ENCODE assay signal across 8 cellular contexts in genomic region chr2:26344581-26345283, GRCh38.
DNase-seq lines count a peak whose midpoint lies in the region; ATAC-seq lines count a peak whose summit lies in the region.

No MANE protein-coding gene starts in this region.

- H3K9me3 Mint-ChIP-seq in activated naive CD4-positive, alpha-beta T cell treated with anti-CD3 and anti-CD28 coated beads, Interleukin-2, amount 10 ng/mL, durations not matched to agents 7 days and 5 days, result no peaks in the 10 kb centered on the region

- CTCF ChIA-PET in activated naive CD4-positive, alpha-beta T cell treated with anti-CD3 and anti-CD28 coated beads, Interleukin-2, amount 10 ng/mL, durations not matched to agents 7 days and 5 days (lab: Charles Lee), result interaction anchor here (0.5 to 1.1 kb wide), 2 partner anchors 14 to 124 kb away, joined by 3 read pairs; no protein-coding TSS in a partner anchor

- H3K4me1 ChIP-seq in iPS-20b (ENCODE audit: insufficient read depth, low read length), result peaks cover 12% of the 10 kb centered on the region; the same call in 1 of the 2 replicates

- no peaks in the 10 kb centered on the region for H3K36me3 ChIP-seq in iPS-20b (ENCODE audit: insufficient read depth, low read depth, low read length)

- H3K27ac ChIP-seq in iPS-20b (ENCODE audit: low read length), result peak overlapping the region; percentile 99

- H3K4me3 ChIP-seq in iPS-20b (ENCODE audit: low read length), result peak overlapping the region; percentile 94

- H3K9ac ChIP-seq in iPS-20b (ENCODE audit: low read depth, low read length), result peak overlapping the region; percentile 97

- peak overlapping the region; percentile 97 for H3K4me3 Mint-ChIP-seq in activated naive CD4-positive, alpha-beta T cell treated with anti-CD3 and anti-CD28 coated beads, Interleukin-2, amount 10 ng/mL, durations not matched to agents 7 days and 5 days

- H3K27ac Mint-ChIP-seq in activated naive CD4-positive, alpha-beta T cell treated with anti-CD3 and anti-CD28 coated beads, Interleukin-2, amount 10 ng/mL, durations not matched to agents 7 days and 5 days, result peak overlapping the region; percentile 99

- no peaks in the 10 kb centered on the region for H3K9me3 ChIP-seq in iPS-20b (ENCODE audit: insufficient read depth, low read depth, low read length)

- H3K27me3 Mint-ChIP-seq in activated naive CD4-positive, alpha-beta T cell treated with anti-CD3 and anti-CD28 coated beads, Interleukin-2, amount 10 ng/mL, durations not matched to agents 7 days and 5 days, result no peaks in the 10 kb centered on the region

- no peaks in the 10 kb centered on the region for H3K27me3 ChIP-seq in iPS-20b (ENCODE audit: insufficient read depth, low read length)

- DNase-seq in ACHN, result peak; percentile 75
- peak in 45 of 76 experiments; percentile 5 to 68 (median 28) for DNase-seq in HUDEP-2 (lab: John Stamatoyannopoulos, UW; ENCODE audit: unreplicated experiment in 76 of 76)
- no peak for DNase-seq in activated naive CD4-positive, alpha-beta T cell treated with anti-CD3 and anti-CD28 coated beads, Interleukin-2, amount 10 ng/mL, durations not matched to agents 7 days and 5 days
- DNase-seq in stimulated activated CD4-positive, alpha-beta T cell treated with anti-CD3 and anti-CD28 coated beads, Interleukin-1b, Interleukin-23, amount 100 ng/mL, for 48 hours, result peak; percentile 24
- DNase-seq in T1000 (lab: John Stamatoyannopoulos, UW), result no peak

- H3K4me1 Mint-ChIP-seq in activated naive CD4-positive, alpha-beta T cell treated with anti-CD3 and anti-CD28 coated beads, Interleukin-2, amount 10 ng/mL, durations not matched to agents 7 days and 5 days, result peaks cover 34% of the 10 kb centered on the region

- H3K36me3 Mint-ChIP-seq in activated naive CD4-positive, alpha-beta T cell treated with anti-CD3 and anti-CD28 coated beads, Interleukin-2, amount 10 ng/mL, durations not matched to agents 7 days and 5 days, result peaks cover 12% of the 10 kb centered on the region

- no peak for ATAC-seq in HG02798 (IDR thresholded peaks at IDR 0.05; ENCODE audit: poor library complexity, unreplicated experiment)
- no peak for ATAC-seq in GM18907 (IDR thresholded peaks at IDR 0.05; ENCODE audit: unreplicated experiment)

- in situ Hi-C loops in ACHN (cut with HindIII; ENCODE audit: low pct_ligation_motif_present, low pct_unique_long_range_greater_than_20kb, low sequenced_read_pairs), result no loop called here

Comparison
In these comparisons a context has a peak if more than half of its experiments do, and no peak if none do; other contexts are left out.
1. DNase-seq: peak in ACHN (single experiment), HUDEP-2 (45 of 76) and stimulated activated CD4-positive, alpha-beta T cell treated with anti-CD3 and anti-CD28 coated beads, Interleukin-1b, Interleukin-23, amount 100 ng/mL, for 48 hours (single experiment); none in activated naive CD4-positive, alpha-beta T cell treated with anti-CD3 and anti-CD28 coated beads, Interleukin-2, amount 10 ng/mL, durations not matched to agents 7 days and 5 days (single experiment) and T1000 (single experiment).